Comparison of ENCODE assay signal across 9 cellular contexts in the genomic region with DNA sequence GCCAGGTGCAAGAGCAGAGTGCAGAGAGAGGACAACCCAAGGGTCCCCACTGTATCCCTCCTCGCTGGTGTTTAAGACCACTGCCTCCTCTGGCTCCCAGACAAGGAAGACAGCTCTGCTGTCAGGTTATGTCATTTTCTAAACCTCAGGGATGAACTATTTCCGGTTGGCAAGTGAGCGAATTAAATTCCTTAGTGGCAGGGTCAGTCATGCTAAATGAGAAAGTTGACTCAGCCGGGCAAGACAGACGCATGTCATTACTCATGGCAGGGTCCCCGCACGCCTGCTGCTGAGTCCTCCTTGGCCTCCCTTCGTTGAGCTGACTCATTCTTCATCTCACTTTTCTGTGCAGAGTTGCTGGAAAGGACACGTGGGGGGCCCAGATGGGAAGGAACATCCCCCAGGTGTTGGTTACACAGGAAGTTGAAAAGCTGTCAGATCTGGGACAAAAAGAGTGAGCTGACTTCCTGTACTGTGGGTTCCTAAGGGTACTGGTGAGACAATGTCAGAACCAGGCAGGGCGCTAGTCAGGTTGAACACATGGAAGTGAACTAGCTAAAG. TPM values are rescaled to one million over a fixed set of nuclear protein-coding genes. Genes with fewer than 3 reads are reported as not detected.
DNase-seq lines count a peak whose midpoint lies in the region; ATAC-seq and TF ChIP-seq lines count a peak whose summit lies in the region.
"Had no signal": no experiment of that assay in that cellular context is flagged by ENCODE, and none has a peak within 500 bp of the region (broad histone marks: within the 10 kb centered on the region; RNA-seq: fewer than 3 reads in every experiment).

No MANE protein-coding gene starts in this region.

- H3K9me3 ChIP-seq in HEK293 (ENCODE audit: control insufficient read depth, insufficient read depth, low read depth, low read length) (no peaks in the 10 kb centered on the region), suprapubic skin (no peaks in the 10 kb centered on the region)

- no peaks in the 10 kb centered on the region for H3K27me3 ChIP-seq in suprapubic skin

- intact Hi-C loops in lower leg skin (cut with DNase I; ENCODE audit: low total_unique reads), result no loop called here

- H3K27me3 Mint-ChIP-seq in T-helper 1 cell treated with Interleukin-12 subunit alpha and Interleukin-12 subunit beta and Interleukin-4 antibody, amounts not matched to agents 30 μg/mL and 1 μg/mL, for 36 hours (ENCODE audit: low read depth), result no peaks in the 10 kb centered on the region
- H3K27me3 Mint-ChIP-seq: activated B cell treated with CpG ODN at 0.5 μM for 24 hours had no signal

- peak overlapping the region; percentile 51 for H3K4me3 Mint-ChIP-seq in T-helper 1 cell treated with Interleukin-12 subunit alpha and Interleukin-12 subunit beta and Interleukin-4 antibody, amounts not matched to agents 30 μg/mL and 1 μg/mL, for 36 hours
- H3K4me3 Mint-ChIP-seq: activated B cell treated with CpG ODN at 0.5 μM for 24 hours had no signal

- CTCF ChIA-PET in HEK293 (lab: Yijun Ruan, JAX), result interaction anchor here (0.7 to 1.0 kb wide), 3 partner anchors 34 to 293 kb away, joined by 3 to 4 read pairs (median 3); no protein-coding TSS in a partner anchor

- ATAC-seq in GM21576 (IDR thresholded peaks at IDR 0.05; ENCODE audit: unreplicated experiment), result no peak

- H3K36me3 ChIP-seq in HEK293 (ENCODE audit: control insufficient read depth in 2 of 2, insufficient read depth in 1 of 2, low read length in 2 of 2), result no peaks in the 10 kb centered on the region
- H3K36me3 ChIP-seq in suprapubic skin, result no peaks in the 10 kb centered on the region

- peaks cover 47% of the 10 kb centered on the region for H3K4me1 Mint-ChIP-seq in T-helper 1 cell treated with Interleukin-12 subunit alpha and Interleukin-12 subunit beta and Interleukin-4 antibody, amounts not matched to agents 30 μg/mL and 1 μg/mL, for 36 hours (ENCODE audit: low read depth)

- peaks cover 17% of the 10 kb centered on the region for H3K9me3 Mint-ChIP-seq in T-helper 1 cell treated with Interleukin-12 subunit alpha and Interleukin-12 subunit beta and Interleukin-4 antibody, amounts not matched to agents 30 μg/mL and 1 μg/mL, for 36 hours
- H3K9me3 Mint-ChIP-seq: activated B cell treated with CpG ODN at 0.5 μM for 24 hours had no signal

- POLR2A ChIA-PET in HEK293 (lab: Yijun Ruan, JAX), result no interaction called here

- TF ChIP-seq EP300 in suprapubic skin (IDR thresholded peaks at IDR 0.05), result no peak

- no peak for TF ChIP-seq CTCF in HEK293 (tag by site-specific recombination; IDR thresholded peaks at IDR 0.05)
- no peak for TF ChIP-seq CTCF in lower leg skin (IDR thresholded peaks at IDR 0.05)
- TF ChIP-seq CTCF in suprapubic skin (IDR thresholded peaks at IDR 0.05), result no peak

- no peaks in the 10 kb centered on the region for H3K4me1 ChIP-seq in HEK293 (ENCODE audit: control insufficient read depth, insufficient read depth, low read length)
- H3K4me1 ChIP-seq in suprapubic skin, result peaks cover 4% of the 10 kb centered on the region

- DNase-seq in astrocyte of the hippocampus (ENCODE audit: low read depth, low spot score) (peak; percentile 67), lower leg skin (ENCODE audit: low spot score in 2 of 2) (no peak), NCI-H1105 (lab: John Stamatoyannopoulos, UW) (no peak), suprapubic skin (ENCODE audit: low spot score in 2 of 2) (no peak)
- DNase-seq in stimulated activated CD4-positive, alpha-beta T cell treated with anti-CD3 and anti-CD28 coated beads, Interleukin-15, amount 100 ng/mL, for 48 hours (ENCODE audit: low read depth in 2 of 2), result peak; percentile 75 to 85
- DNase-seq: activated B cell treated with CpG ODN at 0.5 μM for 24 hours had no signal

- H3K27ac Mint-ChIP-seq in T-helper 1 cell treated with Interleukin-12 subunit alpha and Interleukin-12 subunit beta and Interleukin-4 antibody, amounts not matched to agents 30 μg/mL and 1 μg/mL, for 36 hours, result peak overlapping the region; percentile 79
- H3K27ac Mint-ChIP-seq: activated B cell treated with CpG ODN at 0.5 μM for 24 hours had no signal

- peaks cover 22% of the 10 kb centered on the region for H3K36me3 Mint-ChIP-seq in T-helper 1 cell treated with Interleukin-12 subunit alpha and Interleukin-12 subunit beta and Interleukin-4 antibody, amounts not matched to agents 30 μg/mL and 1 μg/mL, for 36 hours (ENCODE audit: low read depth)

- no peak overlapping the region for H3K4me3 ChIP-seq in HEK293 (ENCODE audit: low read depth, low read length)
- no peak overlapping the region for H3K4me3 ChIP-seq in lower leg skin (ENCODE audit: low read depth, poor library complexity, severe bottlenecking)
- no peak overlapping the region for H3K4me3 ChIP-seq in suprapubic skin

- WGBS in lower leg skin, 2 donors, result 29 to 31% methylated on average over 10 of the region's 10 CpGs
- 34% methylated on average over 10 of the region's 10 CpGs for WGBS in suprapubic skin

- TF ChIP-seq POLR2A in lower leg skin (IDR thresholded peaks at IDR 0.05) (no peak), suprapubic skin (IDR thresholded peaks at IDR 0.05) (no peak)

- no peak overlapping the region for H3K27ac ChIP-seq in HEK293 (ENCODE audit: extremely low read depth, low read depth, low read length)
- H3K27ac ChIP-seq in suprapubic skin, result no peak overlapping the region

TF ChIP-seq in HEK293, 187 proteins besides CTCF, POLR2A, EP300 and RAD21 (continues in another document):
- TF ChIP-seq ZNF660 (tag by site-specific recombination; IDR thresholded peaks at IDR 0.05), result peak; percentile 48; the same call in 1 of the 2 replicates
- 0 out of 2 replicates have a peak, but pooled peaks have one; percentile 12 for TF ChIP-seq SP7 (tag by site-specific recombination; IDR thresholded peaks at IDR 0.05)
- TF ChIP-seq ZBTB21 (tag by site-specific recombination; IDR thresholded peaks at IDR 0.05), result peak; percentile 83
- TF ChIP-seq, protein P1, sequence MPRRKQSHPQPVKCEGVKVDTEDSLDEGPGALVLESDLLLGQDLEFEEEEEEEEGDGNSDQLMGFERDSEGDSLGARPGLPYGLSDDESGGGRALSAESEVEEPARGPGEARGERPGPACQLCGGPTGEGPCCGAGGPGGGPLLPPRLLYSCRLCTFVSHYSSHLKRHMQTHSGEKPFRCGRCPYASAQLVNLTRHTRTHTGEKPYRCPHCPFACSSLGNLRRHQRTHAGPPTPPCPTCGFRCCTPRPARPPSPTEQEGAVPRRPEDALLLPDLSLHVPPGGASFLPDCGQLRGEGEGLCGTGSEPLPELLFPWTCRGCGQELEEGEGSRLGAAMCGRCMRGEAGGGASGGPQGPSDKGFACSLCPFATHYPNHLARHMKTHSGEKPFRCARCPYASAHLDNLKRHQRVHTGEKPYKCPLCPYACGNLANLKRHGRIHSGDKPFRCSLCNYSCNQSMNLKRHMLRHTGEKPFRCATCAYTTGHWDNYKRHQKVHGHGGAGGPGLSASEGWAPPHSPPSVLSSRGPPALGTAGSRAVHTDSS (tag by site-specific recombination; IDR thresholded peaks at IDR 0.05), result no peak
- TF ChIP-seq ZNF214 (tag by site-specific recombination; IDR thresholded peaks at IDR 0.05; ENCODE audit: borderline replicate concordance), result no peak
- TF ChIP-seq ZFP3 (tag by site-specific recombination; IDR thresholded peaks at IDR 0.05; ENCODE audit: low read depth), result no peak
- peak; percentile 37; the same call in 1 of the 2 replicates for TF ChIP-seq GLIS2 (tag by site-specific recombination; IDR thresholded peaks at IDR 0.05)
- no peak for TF ChIP-seq YY2 (tag by site-specific recombination; IDR thresholded peaks at IDR 0.05)
- TF ChIP-seq ZSCAN16 (tag by site-specific recombination; IDR thresholded peaks at IDR 0.05), result no peak
- no peak for TF ChIP-seq ZNF776 (tag by site-specific recombination; IDR thresholded peaks at IDR 0.05; ENCODE audit: borderline replicate concordance)
- peak; percentile 20; the same call in 1 of the 2 replicates for TF ChIP-seq SP3 (tag by site-specific recombination; IDR thresholded peaks at IDR 0.05)
- TF ChIP-seq, protein P2, sequence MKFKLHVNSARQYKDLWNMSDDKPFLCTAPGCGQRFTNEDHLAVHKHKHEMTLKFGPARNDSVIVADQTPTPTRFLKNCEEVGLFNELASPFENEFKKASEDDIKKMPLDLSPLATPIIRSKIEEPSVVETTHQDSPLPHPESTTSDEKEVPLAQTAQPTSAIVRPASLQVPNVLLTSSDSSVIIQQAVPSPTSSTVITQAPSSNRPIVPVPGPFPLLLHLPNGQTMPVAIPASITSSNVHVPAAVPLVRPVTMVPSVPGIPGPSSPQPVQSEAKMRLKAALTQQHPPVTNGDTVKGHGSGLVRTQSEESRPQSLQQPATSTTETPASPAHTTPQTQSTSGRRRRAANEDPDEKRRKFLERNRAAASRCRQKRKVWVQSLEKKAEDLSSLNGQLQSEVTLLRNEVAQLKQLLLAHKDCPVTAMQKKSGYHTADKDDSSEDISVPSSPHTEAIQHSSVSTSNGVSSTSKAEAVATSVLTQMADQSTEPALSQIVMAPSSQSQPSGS (tag by site-specific recombination; IDR thresholded peaks at IDR 0.05; ENCODE audit: low read depth), result 0 out of 2 replicates have a peak, but pooled peaks have one; percentile 10
- TF ChIP-seq ZNF629 (tag by site-specific recombination; IDR thresholded peaks at IDR 0.05), result peak; percentile 83
- TF ChIP-seq, protein P3, sequence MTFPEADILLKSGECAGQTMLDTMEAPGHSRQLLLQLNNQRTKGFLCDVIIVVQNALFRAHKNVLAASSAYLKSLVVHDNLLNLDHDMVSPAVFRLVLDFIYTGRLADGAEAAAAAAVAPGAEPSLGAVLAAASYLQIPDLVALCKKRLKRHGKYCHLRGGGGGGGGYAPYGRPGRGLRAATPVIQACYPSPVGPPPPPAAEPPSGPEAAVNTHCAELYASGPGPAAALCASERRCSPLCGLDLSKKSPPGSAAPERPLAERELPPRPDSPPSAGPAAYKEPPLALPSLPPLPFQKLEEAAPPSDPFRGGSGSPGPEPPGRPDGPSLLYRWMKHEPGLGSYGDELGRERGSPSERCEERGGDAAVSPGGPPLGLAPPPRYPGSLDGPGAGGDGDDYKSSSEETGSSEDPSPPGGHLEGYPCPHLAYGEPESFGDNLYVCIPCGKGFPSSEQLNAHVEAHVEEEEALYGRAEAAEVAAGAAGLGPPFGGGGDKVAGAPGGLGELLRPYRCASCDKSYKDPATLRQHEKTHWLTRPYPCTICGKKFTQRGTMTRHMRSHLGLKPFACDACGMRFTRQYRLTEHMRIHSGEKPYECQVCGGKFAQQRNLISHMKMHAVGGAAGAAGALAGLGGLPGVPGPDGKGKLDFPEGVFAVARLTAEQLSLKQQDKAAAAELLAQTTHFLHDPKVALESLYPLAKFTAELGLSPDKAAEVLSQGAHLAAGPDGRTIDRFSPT (tag by site-specific recombination; IDR thresholded peaks at IDR 0.05), result 0 out of 2 replicates have a peak, but pooled peaks have one; percentile 42
- TF ChIP-seq ZNF184 (tag by site-specific recombination; IDR thresholded peaks at IDR 0.05), result 0 out of 2 replicates have a peak, but pooled peaks have one; percentile 76

RNA-seq across cellular contexts. Expression of a gene that starts 47.1 kb away (rescaled TPM):
- not detected for total RNA-seq in lower leg skin
- total RNA-seq in suprapubic skin, result not detected
- total RNA-seq: activated B cell treated with CpG ODN at 0.5 μM for 24 hours had no signal

Comparison
In these comparisons a context has a peak if more than half of its experiments do, and no peak if none do; other contexts are left out.
1. DNase-seq: peak in astrocyte of the hippocampus (single experiment) and stimulated activated CD4-positive, alpha-beta T cell treated with anti-CD3 and anti-CD28 coated beads, Interleukin-15, amount 100 ng/mL, for 48 hours (2 of 2); none in lower leg skin (0 of 2), NCI-H1105 (single experiment) and suprapubic skin (0 of 2).